ENCODE assay signal across 23 cellular contexts in the genomic region with DNA sequence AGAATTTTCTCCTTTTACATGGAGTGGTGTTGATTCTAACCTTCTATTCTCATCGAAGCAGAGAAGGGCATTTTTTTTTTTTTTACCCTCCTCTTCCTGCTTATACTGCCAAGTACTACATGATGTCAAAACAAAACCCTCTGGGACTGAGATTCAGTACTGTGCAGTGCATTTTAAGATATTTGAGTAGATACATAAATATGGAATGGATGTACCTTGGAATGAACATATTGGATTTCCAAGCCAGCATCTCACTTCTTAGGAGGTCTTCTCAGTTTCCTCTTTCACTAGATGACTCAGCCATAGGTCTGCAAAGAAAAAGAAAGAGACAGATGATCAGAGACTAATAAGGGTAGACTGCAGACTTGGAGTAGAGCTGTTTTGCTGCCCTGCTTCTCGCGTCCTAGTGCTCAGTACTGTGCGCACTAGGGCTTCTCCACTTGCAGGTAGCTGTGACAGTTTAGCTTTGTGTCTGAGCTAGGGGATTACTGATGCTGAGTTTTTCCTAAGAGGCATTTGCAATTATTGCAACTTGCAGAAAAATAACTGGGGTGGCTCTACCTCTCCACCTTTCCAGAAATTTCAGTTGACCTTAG. TPM values are rescaled to one million over a fixed set of nuclear protein-coding genes. Genes with fewer than 3 reads are reported as not detected.
DNase-seq lines count a peak whose midpoint lies in the region; ATAC-seq and TF ChIP-seq lines count a peak whose summit lies in the region.
"Had no signal": no experiment of that assay in that cellular context is flagged by ENCODE, and none has a peak within 500 bp of the region (broad histone marks: within the 10 kb centered on the region; RNA-seq: fewer than 3 reads in every experiment).

No MANE protein-coding gene starts in this region.

- DNase-seq in GM23338 (ENCODE audit: low spot score) (no peak), NCI-H2171 treated with DMSO at 0.1 percent for 48 hours (lab: John Stamatoyannopoulos, UW) (peak; percentile 82), fibroblast of gingiva (ENCODE audit: low read depth) (peak; percentile 86), progenitor cell of endocrine pancreas (ENCODE audit: low spot score, unreplicated experiment) (no peak), SK-N-DZ (ENCODE audit: low spot score) (no peak), psoas muscle (no peak)
- DNase-seq in activated CD4-positive, alpha-beta T cell treated with anti-CD3 and anti-CD28 coated beads, Interleukin-2, amount 10 ng/mL, durations not matched to agents 24 days and 14 days: no peak
- no peak for DNase-seq in T-helper 2 cell treated with Interferon-gamma antibody and Interleukin-4, amounts not matched to agents 5 μg/mL and 100 μg/mL, for 36 hours (ENCODE audit: low spot score)
- DNase-seq: activated CD4-positive, alpha-beta T cell treated with anti-CD3 and anti-CD28 coated beads, Interleukin-2, amount 50 U/mL, for 1 hour; activated T-cell treated with anti-CD3 and anti-CD28 coated beads, Interleukin-2, amount 50 U/mL, for 24 hours; CD4-positive, alpha-beta memory T cell; GF-D8; glutamatergic neuron; immature natural killer cell; MV-4-11; NCI-H446; SIG-M5; stimulated activated CD4-positive, alpha-beta T cell treated with anti-CD3 and anti-CD28 coated beads, Interleukin-4, amount 100 ng/mL, for 4 hours; T-helper 9 cell; tibial artery had no signal

- ATAC-seq in GM23338 (peak; percentile 64), psoas muscle (no peak)
- ATAC-seq: sciatic nerve had no signal

- H3K79me2 ChIP-seq in GM23338 (replicated peaks; ENCODE audit: insufficient read depth): no peaks in the 10 kb centered on the region

- H3K27ac ChIP-seq in GM23338 (ENCODE audit: low read depth): no peak overlapping the region
- H3K27ac ChIP-seq in psoas muscle: no peak overlapping the region
- H3K27ac ChIP-seq: tibial artery had no signal

- WGBS in psoas muscle, 3 donors: 52 to 62% (median 60%) methylated on average over 4 of the region's 4 CpGs

- H3K27me3 Mint-ChIP-seq in GM23338 (ENCODE audit: insufficient read depth, low read depth, poor library complexity) (peaks cover 2% of the 10 kb centered on the region), progenitor cell of endocrine pancreas (no peaks in the 10 kb centered on the region)
- peaks cover 7% of the 10 kb centered on the region for H3K27me3 Mint-ChIP-seq in activated CD4-positive, alpha-beta T cell treated with anti-CD3 and anti-CD28 coated beads, Interleukin-2, amount 10 ng/mL, durations not matched to agents 24 days and 14 days
- peaks cover 9% of the 10 kb centered on the region for H3K27me3 Mint-ChIP-seq in T-helper 2 cell treated with Interferon-gamma antibody and Interleukin-4, amounts not matched to agents 5 μg/mL and 100 μg/mL, for 36 hours (ENCODE audit: low read depth)

- H4K20me1 ChIP-seq in GM23338 (replicated peaks; ENCODE audit: insufficient read depth): no peaks in the 10 kb centered on the region

- no peaks in the 10 kb centered on the region for H3K36me3 Mint-ChIP-seq in GM23338 (ENCODE audit: low read depth)
- no peaks in the 10 kb centered on the region for H3K36me3 Mint-ChIP-seq in progenitor cell of endocrine pancreas (ENCODE audit: insufficient read depth)
- H3K36me3 Mint-ChIP-seq in activated CD4-positive, alpha-beta T cell treated with anti-CD3 and anti-CD28 coated beads, Interleukin-2, amount 10 ng/mL, durations not matched to agents 24 days and 14 days (ENCODE audit: low read depth): no peaks in the 10 kb centered on the region
- H3K36me3 Mint-ChIP-seq in T-helper 2 cell treated with Interferon-gamma antibody and Interleukin-4, amounts not matched to agents 5 μg/mL and 100 μg/mL, for 36 hours (ENCODE audit: low read depth): no peaks in the 10 kb centered on the region
- H3K36me3 Mint-ChIP-seq: activated naive CD8-positive, alpha-beta T cell; CD4-positive, alpha-beta memory T cell; immature natural killer cell; memory B cell had no signal

- no peaks in the 10 kb centered on the region for H3K36me3 ChIP-seq in GM23338 (ENCODE audit: insufficient read depth)
- H3K36me3 ChIP-seq in psoas muscle (ENCODE audit: insufficient read depth in 1 of 2, low read depth in 1 of 2): no peaks in the 10 kb centered on the region
- H3K36me3 ChIP-seq: tibial artery had no signal

- H3K27ac Mint-ChIP-seq in GM23338: peak overlapping the region; percentile 25; the same call in 1 of the 2 replicates
- H3K27ac Mint-ChIP-seq in progenitor cell of endocrine pancreas: peak overlapping the region; percentile 89
- H3K27ac Mint-ChIP-seq in activated CD4-positive, alpha-beta T cell treated with anti-CD3 and anti-CD28 coated beads, Interleukin-2, amount 10 ng/mL, durations not matched to agents 24 days and 14 days: no peak overlapping the region
- no peak overlapping the region for H3K27ac Mint-ChIP-seq in T-helper 2 cell treated with Interferon-gamma antibody and Interleukin-4, amounts not matched to agents 5 μg/mL and 100 μg/mL, for 36 hours
- H3K27ac Mint-ChIP-seq: activated naive CD8-positive, alpha-beta T cell; activated T-cell treated with anti-CD3 and anti-CD28 coated beads, Interleukin-2, amount 50 U/mL, for 24 hours; CD4-positive, alpha-beta memory T cell; immature natural killer cell; memory B cell had no signal

- no peak overlapping the region for H3K4me3 Mint-ChIP-seq in GM23338
- H3K4me3 Mint-ChIP-seq in progenitor cell of endocrine pancreas (ENCODE audit: low read depth): no peak overlapping the region
- H3K4me3 Mint-ChIP-seq in activated CD4-positive, alpha-beta T cell treated with anti-CD3 and anti-CD28 coated beads, Interleukin-2, amount 10 ng/mL, durations not matched to agents 24 days and 14 days: no peak overlapping the region
- no peak overlapping the region for H3K4me3 Mint-ChIP-seq in T-helper 2 cell treated with Interferon-gamma antibody and Interleukin-4, amounts not matched to agents 5 μg/mL and 100 μg/mL, for 36 hours
- H3K4me3 Mint-ChIP-seq: activated naive CD8-positive, alpha-beta T cell; activated T-cell treated with anti-CD3 and anti-CD28 coated beads, Interleukin-2, amount 50 U/mL, for 24 hours; CD4-positive, alpha-beta memory T cell; immature natural killer cell; memory B cell had no signal

- intact Hi-C loops in activated CD4-positive, alpha-beta T cell treated with anti-CD3 and anti-CD28 coated beads, Interleukin-2, amount 10 ng/mL, durations not matched to agents 24 days and 14 days (cut with micrococcal nuclease): no loop called here
- intact Hi-C loops in psoas muscle (cut with DNase I): no loop called here

- H3K9me3 Mint-ChIP-seq in GM23338: no peaks in the 10 kb centered on the region
- no peaks in the 10 kb centered on the region for H3K9me3 Mint-ChIP-seq in progenitor cell of endocrine pancreas (ENCODE audit: low read depth)
- no peaks in the 10 kb centered on the region for H3K9me3 Mint-ChIP-seq in activated CD4-positive, alpha-beta T cell treated with anti-CD3 and anti-CD28 coated beads, Interleukin-2, amount 10 ng/mL, durations not matched to agents 24 days and 14 days
- no peaks in the 10 kb centered on the region for H3K9me3 Mint-ChIP-seq in T-helper 2 cell treated with Interferon-gamma antibody and Interleukin-4, amounts not matched to agents 5 μg/mL and 100 μg/mL, for 36 hours
- H3K9me3 Mint-ChIP-seq: activated T-cell treated with anti-CD3 and anti-CD28 coated beads, Interleukin-2, amount 50 U/mL, for 24 hours; CD4-positive, alpha-beta memory T cell; immature natural killer cell; memory B cell had no signal

- H3K4me2 ChIP-seq in GM23338: peak overlapping the region; percentile 13; the same call in 1 of the 2 replicates

- H3K4me3 ChIP-seq in GM23338: no peak overlapping the region
- no peak overlapping the region for H3K4me3 ChIP-seq in psoas muscle
- H3K4me3 ChIP-seq: tibial artery had no signal

- H3F3A ChIP-seq in GM23338 (replicated peaks; ENCODE audit: low read depth): no peaks in the 10 kb centered on the region

- TF ChIP-seq CTCF in GM23338 (conservative IDR thresholded peaks at IDR 0.05; ENCODE audit: low read depth in 2 of 2) (no peak), progenitor cell of endocrine pancreas (IDR thresholded peaks at IDR 0.05; ENCODE audit: unreplicated experiment) (no peak), psoas muscle (IDR thresholded peaks at IDR 0.05) (no peak)

- H3K4me1 Mint-ChIP-seq in GM23338 (peaks cover 52% of the 10 kb centered on the region), progenitor cell of endocrine pancreas (ENCODE audit: low read depth) (peaks cover 51% of the 10 kb centered on the region)
- H3K4me1 Mint-ChIP-seq in activated CD4-positive, alpha-beta T cell treated with anti-CD3 and anti-CD28 coated beads, Interleukin-2, amount 10 ng/mL, durations not matched to agents 24 days and 14 days: no peaks in the 10 kb centered on the region
- peaks cover 1% of the 10 kb centered on the region for H3K4me1 Mint-ChIP-seq in T-helper 2 cell treated with Interferon-gamma antibody and Interleukin-4, amounts not matched to agents 5 μg/mL and 100 μg/mL, for 36 hours (ENCODE audit: low read depth)
- H3K4me1 Mint-ChIP-seq: CD4-positive, alpha-beta memory T cell; immature natural killer cell; memory B cell had no signal

- H3K9me2 ChIP-seq in GM23338 (ENCODE audit: insufficient read depth): no peaks in the 10 kb centered on the region

- H2AFZ ChIP-seq in GM23338: no peak overlapping the region

- no peaks in the 10 kb centered on the region for H3K9me3 ChIP-seq in psoas muscle
- H3K9me3 ChIP-seq: tibial artery had no signal

- H3K27me3 ChIP-seq in GM23338 (ENCODE audit: insufficient read depth) (no peaks in the 10 kb centered on the region), psoas muscle (ENCODE audit: insufficient read depth in 3 of 3, low read length in 2 of 3) (peaks cover 0 to 6% (median 0%) of the 10 kb centered on the region in 3 donors)
- H3K27me3 ChIP-seq: tibial artery had no signal

- H3K4me1 ChIP-seq in GM23338 (ENCODE audit: insufficient read depth) (peaks cover 30% of the 10 kb centered on the region), psoas muscle (no peaks in the 10 kb centered on the region)

TF ChIP-seq in GM23338, 12 proteins besides CTCF, POLR2A, EP300 and RAD21 (continues in another document):
- TF ChIP-seq CREB1 (CRISPR knock-in tag; IDR thresholded peaks at IDR 0.05; ENCODE audit: low read depth) (no peak), POLR2AphosphoS5 (IDR thresholded peaks at IDR 0.05; ENCODE audit: low read depth) (no peak), ZNF114 (CRISPR knock-in tag; IDR thresholded peaks at IDR 0.05) (no peak), STAT1 (IDR thresholded peaks at IDR 0.05; ENCODE audit: unreplicated experiment) (no peak), ZNF331 (CRISPR knock-in tag; IDR thresholded peaks at IDR 0.05; ENCODE audit: low read depth) (no peak), JUNB (IDR thresholded peaks at IDR 0.05; ENCODE audit: unreplicated experiment) (no peak)

RNA-seq across cellular contexts. Expression of gene TPH2, which starts 20.4 kb away (rescaled TPM):
- 1.0 and 1.4 TPM in 2 replicates for total RNA-seq in GM23338 (2014; rRNA removed; shearing (Covaris generic))
- polyA plus RNA-seq in GM23338 (2016; fragmentation: Nextera tagmentation; extraction: Ambion mirVana) (0.54 and 0.94 TPM in 2 replicates), psoas muscle (under 1 TPM in 1 of 3 donors, not detected in 2; 0.01 TPM)
- total RNA-seq in progenitor cell of endocrine pancreas (not detected in 2 replicates), psoas muscle (not detected)
- total RNA-seq in activated CD4-positive, alpha-beta T cell treated with anti-CD3 and anti-CD28 coated beads, Interleukin-2, amount 10 ng/mL, durations not matched to agents 24 days and 14 days: not detected in 2 replicates
- polyA plus RNA-seq in SK-N-DZ (2014; cell fraction: cytosol; rRNA removed): not detected in 2 replicates
- 0.18 TPM in 1 of 2 replicates, not detected in the other for polyA plus RNA-seq in SK-N-DZ (2014; cell fraction: nucleus; rRNA removed)
- total RNA-seq: sciatic nerve had no signal
- polyA plus RNA-seq: CD4-positive, alpha-beta memory T cell; immature natural killer cell had no signal

Comparison
In these comparisons a context has a peak if more than half of its experiments do, and no peak if none do; other contexts are left out.
1. DNase-seq: peak in NCI-H2171 treated with DMSO at 0.1 percent for 48 hours (single experiment) and fibroblast of gingiva (single experiment); none in GM23338 (single experiment), progenitor cell of endocrine pancreas (single experiment), activated CD4-positive, alpha-beta T cell treated with anti-CD3 and anti-CD28 coated beads, Interleukin-2, amount 10 ng/mL, durations not matched to agents 24 days and 14 days (single experiment), SK-N-DZ (single experiment), psoas muscle (0 of 2) and T-helper 2 cell treated with Interferon-gamma antibody and Interleukin-4, amounts not matched to agents 5 μg/mL and 100 μg/mL, for 36 hours (single experiment).
2. H3K27ac Mint-ChIP-seq: peak in GM23338 (single experiment) and progenitor cell of endocrine pancreas (single experiment); none in activated CD4-positive, alpha-beta T cell treated with anti-CD3 and anti-CD28 coated beads, Interleukin-2, amount 10 ng/mL, durations not matched to agents 24 days and 14 days (single experiment) and T-helper 2 cell treated with Interferon-gamma antibody and Interleukin-4, amounts not matched to agents 5 μg/mL and 100 μg/mL, for 36 hours (single experiment).